ENCODE assay signal across 12 cellular contexts in the genomic region with DNA sequence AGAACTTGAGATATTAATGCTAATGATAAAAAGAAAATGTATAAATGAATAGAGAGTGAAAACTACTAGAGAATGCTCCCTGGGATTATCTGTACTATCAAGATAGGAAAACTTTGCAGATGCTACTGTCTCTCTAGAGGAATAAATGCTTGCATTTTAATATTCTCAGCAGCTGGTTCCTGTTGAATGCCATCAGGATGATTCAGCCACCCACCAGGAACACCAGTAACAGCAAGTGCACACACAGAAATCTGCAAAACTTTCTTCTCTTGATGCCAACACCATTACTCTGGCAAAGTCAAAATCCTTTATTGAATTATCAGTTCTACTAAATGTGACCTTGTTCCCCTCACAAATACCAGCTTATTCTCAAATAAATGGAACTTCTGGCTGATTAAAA.
DNase-seq lines count a peak whose midpoint lies in the region; ATAC-seq and TF ChIP-seq lines count a peak whose summit lies in the region.
"Had no signal": no experiment of that assay in that cellular context is flagged by ENCODE, and none has a peak within 500 bp of the region (broad histone marks: within the 10 kb centered on the region; RNA-seq: fewer than 3 reads in every experiment).

No MANE protein-coding gene starts in this region.

- DNase-seq in amniotic epithelial cell (ENCODE audit: low read depth) (peak; percentile 63), fibroblast of the aortic adventitia (ENCODE audit: low read depth) (peak; percentile 57), upper lobe of right lung (no peak)
- no peak for DNase-seq in activated T-helper 1 cell treated with anti-CD3 and anti-CD28 coated beads, Interleukin-12 subunit alpha, Interleukin-12 subunit beta, Interleukin-2, Interleukin-4 antibody, amounts not matched to agents 30 ng/mL and 10 ng/mL and 1 ng/mL, durations not matched to agents 14 hours and 24 hours and 36 hours (ENCODE audit: low spot score)
- DNase-seq: KG1; NCI-H2107; NK-92 treated with Interleukin-12 subunit alpha and Interleukin-12 subunit beta, amount 100 ng/mL, for 24 hours; SW 1271 had no signal

- no peaks in the 10 kb centered on the region for H3K9me3 ChIP-seq in HEK293 (ENCODE audit: control insufficient read depth, insufficient read depth, low read depth, low read length)
- H3K9me3 ChIP-seq in upper lobe of right lung, result no peaks in the 10 kb centered on the region

- CTCF ChIA-PET in HEK293 (lab: Yijun Ruan, JAX), result no interaction called here

- H3K36me3 ChIP-seq in HEK293 (ENCODE audit: control insufficient read depth in 2 of 2, insufficient read depth in 1 of 2, low read length in 2 of 2), result no peaks in the 10 kb centered on the region
- H3K36me3 ChIP-seq in upper lobe of right lung, result no peaks in the 10 kb centered on the region

- H3K4me3 ChIP-seq in HEK293 (ENCODE audit: low read depth, low read length), result no peak overlapping the region
- H3K4me3 ChIP-seq in fibroblast of the aortic adventitia (ENCODE audit: low read depth, low read length), result no peak overlapping the region
- no peak overlapping the region for H3K4me3 ChIP-seq in upper lobe of right lung

- no peaks in the 10 kb centered on the region for H3K27me3 Mint-ChIP-seq in stimulated activated memory B cell treated with anti-CD40 and anti-IgM and Interleukin-4, amounts not matched to agents 10 μg/mL and 1 μg/mL and 100 μg/mL, for 72 hours
- no peaks in the 10 kb centered on the region for H3K27me3 Mint-ChIP-seq in activated T-helper 1 cell treated with anti-CD3 and anti-CD28 coated beads, Interleukin-12 subunit alpha, Interleukin-12 subunit beta, Interleukin-2, Interleukin-4 antibody, amounts not matched to agents 30 ng/mL and 10 ng/mL and 1 ng/mL, durations not matched to agents 14 hours and 24 hours and 36 hours (ENCODE audit: insufficient read depth)
- H3K27me3 Mint-ChIP-seq: dendritic cell treated with granulocyte-macrophage colony-stimulating factor and Interleukin-4, amounts not matched to agents 40 ng/mL and 50 ng/mL, for 4 days had no signal

- TF ChIP-seq CTCF in HEK293 (tag by site-specific recombination; IDR thresholded peaks at IDR 0.05) (no peak), fibroblast of the aortic adventitia (IDR thresholded peaks at IDR 0.05; ENCODE audit: insufficient read depth, low read length) (no peak), upper lobe of right lung (IDR thresholded peaks at IDR 0.05) (no peak)

- H3K36me3 Mint-ChIP-seq in stimulated activated memory B cell treated with anti-CD40 and anti-IgM and Interleukin-4, amounts not matched to agents 10 μg/mL and 1 μg/mL and 100 μg/mL, for 72 hours, result peaks cover 5% of the 10 kb centered on the region
- no peaks in the 10 kb centered on the region for H3K36me3 Mint-ChIP-seq in activated T-helper 1 cell treated with anti-CD3 and anti-CD28 coated beads, Interleukin-12 subunit alpha, Interleukin-12 subunit beta, Interleukin-2, Interleukin-4 antibody, amounts not matched to agents 30 ng/mL and 10 ng/mL and 1 ng/mL, durations not matched to agents 14 hours and 24 hours and 36 hours (ENCODE audit: low read depth)

- H3K27me3 ChIP-seq in upper lobe of right lung, result no peaks in the 10 kb centered on the region

- no peaks in the 10 kb centered on the region for H3K4me1 ChIP-seq in HEK293 (ENCODE audit: control insufficient read depth, insufficient read depth, low read length)
- H3K4me1 ChIP-seq in upper lobe of right lung, result peaks cover 5% of the 10 kb centered on the region

- H3K27ac ChIP-seq in HEK293 (ENCODE audit: extremely low read depth, low read depth, low read length) (no peak overlapping the region), upper lobe of right lung (no peak overlapping the region)

- intact Hi-C loops in upper lobe of right lung (cut with DNase I), result no loop called here
- intact Hi-C loops in activated T-helper 1 cell treated with anti-CD3 and anti-CD28 coated beads, Interleukin-12 subunit alpha, Interleukin-12 subunit beta, Interleukin-2, Interleukin-4 antibody, amounts not matched to agents 30 ng/mL and 10 ng/mL and 1 ng/mL, durations not matched to agents 14 hours and 24 hours and 36 hours (cut with micrococcal nuclease), result no loop called here

- peaks cover 80% of the 10 kb centered on the region for H3K4me1 Mint-ChIP-seq in stimulated activated memory B cell treated with anti-CD40 and anti-IgM and Interleukin-4, amounts not matched to agents 10 μg/mL and 1 μg/mL and 100 μg/mL, for 72 hours
- H3K4me1 Mint-ChIP-seq in activated T-helper 1 cell treated with anti-CD3 and anti-CD28 coated beads, Interleukin-12 subunit alpha, Interleukin-12 subunit beta, Interleukin-2, Interleukin-4 antibody, amounts not matched to agents 30 ng/mL and 10 ng/mL and 1 ng/mL, durations not matched to agents 14 hours and 24 hours and 36 hours (ENCODE audit: low read depth), result no peaks in the 10 kb centered on the region

- no peak for ATAC-seq in stimulated activated memory B cell treated with anti-CD40 and anti-IgM and Interleukin-4, amounts not matched to agents 10 μg/mL and 1 μg/mL and 100 μg/mL, for 72 hours
- ATAC-seq in upper lobe of right lung (no peak), HG02678 (IDR thresholded peaks at IDR 0.05; ENCODE audit: unreplicated experiment) (no peak)

- no peaks in the 10 kb centered on the region for H3K9me3 Mint-ChIP-seq in stimulated activated memory B cell treated with anti-CD40 and anti-IgM and Interleukin-4, amounts not matched to agents 10 μg/mL and 1 μg/mL and 100 μg/mL, for 72 hours
- H3K9me3 Mint-ChIP-seq in activated T-helper 1 cell treated with anti-CD3 and anti-CD28 coated beads, Interleukin-12 subunit alpha, Interleukin-12 subunit beta, Interleukin-2, Interleukin-4 antibody, amounts not matched to agents 30 ng/mL and 10 ng/mL and 1 ng/mL, durations not matched to agents 14 hours and 24 hours and 36 hours, result no peaks in the 10 kb centered on the region
- H3K9me3 Mint-ChIP-seq: dendritic cell treated with granulocyte-macrophage colony-stimulating factor and Interleukin-4, amounts not matched to agents 40 ng/mL and 50 ng/mL, for 4 days had no signal

- no peak overlapping the region for H3K4me3 Mint-ChIP-seq in stimulated activated memory B cell treated with anti-CD40 and anti-IgM and Interleukin-4, amounts not matched to agents 10 μg/mL and 1 μg/mL and 100 μg/mL, for 72 hours
- no peak overlapping the region for H3K4me3 Mint-ChIP-seq in activated T-helper 1 cell treated with anti-CD3 and anti-CD28 coated beads, Interleukin-12 subunit alpha, Interleukin-12 subunit beta, Interleukin-2, Interleukin-4 antibody, amounts not matched to agents 30 ng/mL and 10 ng/mL and 1 ng/mL, durations not matched to agents 14 hours and 24 hours and 36 hours
- H3K4me3 Mint-ChIP-seq: dendritic cell treated with granulocyte-macrophage colony-stimulating factor and Interleukin-4, amounts not matched to agents 40 ng/mL and 50 ng/mL, for 4 days had no signal

- POLR2A ChIA-PET in HEK293 (lab: Yijun Ruan, JAX), result no interaction called here

- H3K27ac Mint-ChIP-seq in stimulated activated memory B cell treated with anti-CD40 and anti-IgM and Interleukin-4, amounts not matched to agents 10 μg/mL and 1 μg/mL and 100 μg/mL, for 72 hours, result peak overlapping the region; percentile 65
- no peak overlapping the region for H3K27ac Mint-ChIP-seq in activated T-helper 1 cell treated with anti-CD3 and anti-CD28 coated beads, Interleukin-12 subunit alpha, Interleukin-12 subunit beta, Interleukin-2, Interleukin-4 antibody, amounts not matched to agents 30 ng/mL and 10 ng/mL and 1 ng/mL, durations not matched to agents 14 hours and 24 hours and 36 hours
- H3K27ac Mint-ChIP-seq: dendritic cell treated with granulocyte-macrophage colony-stimulating factor and Interleukin-4, amounts not matched to agents 40 ng/mL and 50 ng/mL, for 4 days had no signal

TF ChIP-seq in HEK293, 187 proteins besides CTCF, POLR2A, EP300 and RAD21:
- TF ChIP-seq SCRT2 (tag by site-specific recombination; IDR thresholded peaks at IDR 0.05) (peak; percentile 40; the same call in 1 of the 2 replicates), ZFHX2 (tag by site-specific recombination; conservative IDR thresholded peaks at IDR 0.05) (no peak)

Comparison
In these comparisons a context has a peak if more than half of its experiments do, and no peak if none do; other contexts are left out.
1. DNase-seq: peak in amniotic epithelial cell (single experiment) and fibroblast of the aortic adventitia (single experiment); none in upper lobe of right lung (single experiment) and activated T-helper 1 cell treated with anti-CD3 and anti-CD28 coated beads, Interleukin-12 subunit alpha, Interleukin-12 subunit beta, Interleukin-2, Interleukin-4 antibody, amounts not matched to agents 30 ng/mL and 10 ng/mL and 1 ng/mL, durations not matched to agents 14 hours and 24 hours and 36 hours (single experiment).